10 cellular contexts compared by ENCODE assay signal in genomic region chr1:226627050-226627755, GRCh38.
DNase-seq lines count a peak whose midpoint lies in the region; ATAC-seq, FAIRE-seq and TF ChIP-seq lines count a peak whose summit lies in the region.
"Had no signal": no experiment of that assay in that cellular context is flagged by ENCODE, and none has a peak within 500 bp of the region (broad histone marks: within the 10 kb centered on the region; RNA-seq: fewer than 3 reads in every experiment).

No MANE protein-coding gene starts in this region.

- no peaks in the 10 kb centered on the region for H3K4me1 ChIP-seq in small intestine (ENCODE audit: control insufficient read depth in 2 of 2, insufficient read depth in 1 of 2, low read depth in 1 of 2, low read length in 1 of 2)

- H3K4me3 Mint-ChIP-seq in activated CD8-positive, alpha-beta memory T cell treated with anti-CD3 and anti-CD28 coated beads, Interleukin-2, amount 10 ng/mL, durations not matched to agents 7 days and 5 days, result no peak overlapping the region
- H3K4me3 Mint-ChIP-seq in chondrocyte (ENCODE audit: unreplicated experiment), result no peak overlapping the region
- H3K4me3 Mint-ChIP-seq in endothelial cell (ENCODE audit: unreplicated experiment), result no peak overlapping the region
- H3K4me3 Mint-ChIP-seq: H9 had no signal

- no peak for DNase-seq in activated CD8-positive, alpha-beta memory T cell treated with anti-CD3 and anti-CD28 coated beads, Interleukin-2, amount 10 ng/mL, durations not matched to agents 7 days and 5 days
- no peak for DNase-seq in activated CD8-positive, alpha-beta memory T cell treated with anti-CD3 and anti-CD28 coated beads, Interleukin-2, amount 50 U/mL, for 4 hours
- DNase-seq in GM12891 (ENCODE audit: insufficient read length, low spot score) (no peak), chondrocyte (ENCODE audit: low spot score) (peak; percentile 17), small intestine (peak; percentile 76), NCI-H1417 (lab: John Stamatoyannopoulos, UW) (no peak), endothelial cell (ENCODE audit: low spot score) (no peak)

- peaks cover 16% of the 10 kb centered on the region for H3K4me1 Mint-ChIP-seq in activated CD8-positive, alpha-beta memory T cell treated with anti-CD3 and anti-CD28 coated beads, Interleukin-2, amount 10 ng/mL, durations not matched to agents 7 days and 5 days
- peaks cover 9% of the 10 kb centered on the region for H3K4me1 Mint-ChIP-seq in chondrocyte (ENCODE audit: low read depth)
- peaks cover 8% of the 10 kb centered on the region for H3K4me1 Mint-ChIP-seq in endothelial cell (ENCODE audit: unreplicated experiment)

- H3K36me3 ChIP-seq in small intestine (ENCODE audit: control insufficient read depth in 2 of 2, insufficient read depth in 2 of 2, low read length in 2 of 2), result no peaks in the 10 kb centered on the region

- TF ChIP-seq CTCF in chondrocyte (IDR thresholded peaks at IDR 0.05), result no peak
- no peak for TF ChIP-seq CTCF in endothelial cell (IDR thresholded peaks at IDR 0.05; ENCODE audit: unreplicated experiment)

- peaks cover under 1% of the 10 kb centered on the region for H3K36me3 Mint-ChIP-seq in activated CD8-positive, alpha-beta memory T cell treated with anti-CD3 and anti-CD28 coated beads, Interleukin-2, amount 10 ng/mL, durations not matched to agents 7 days and 5 days
- no peaks in the 10 kb centered on the region for H3K36me3 Mint-ChIP-seq in chondrocyte (ENCODE audit: low read depth)
- peaks cover 30% of the 10 kb centered on the region for H3K36me3 Mint-ChIP-seq in endothelial cell (ENCODE audit: low read depth, unreplicated experiment)

- H3K27ac Mint-ChIP-seq in activated CD8-positive, alpha-beta memory T cell treated with anti-CD3 and anti-CD28 coated beads, Interleukin-2, amount 10 ng/mL, durations not matched to agents 7 days and 5 days, result no peak overlapping the region
- H3K27ac Mint-ChIP-seq in chondrocyte (ENCODE audit: unreplicated experiment) (no peak overlapping the region), endothelial cell (ENCODE audit: unreplicated experiment) (no peak overlapping the region)

- 51 to 82% (median 60%) methylated on average over 6 of the region's 6 CpGs for WGBS in small intestine, 3 donors

- H3K27me3 Mint-ChIP-seq in activated CD8-positive, alpha-beta memory T cell treated with anti-CD3 and anti-CD28 coated beads, Interleukin-2, amount 10 ng/mL, durations not matched to agents 7 days and 5 days, result peaks cover 3% of the 10 kb centered on the region
- no peaks in the 10 kb centered on the region for H3K27me3 Mint-ChIP-seq in chondrocyte (ENCODE audit: low read depth)
- H3K27me3 Mint-ChIP-seq in endothelial cell (ENCODE audit: unreplicated experiment), result peaks cover 22% of the 10 kb centered on the region

- TF ChIP-seq POLR2A in GM12891 (IDR thresholded peaks at IDR 0.05; ENCODE audit: low read depth, low read length), result no peak

- CTCF ChIA-PET in activated CD8-positive, alpha-beta memory T cell treated with anti-CD3 and anti-CD28 coated beads, Interleukin-2, amount 10 ng/mL, durations not matched to agents 7 days and 5 days (lab: Charles Lee), result interaction anchor here (0.6 to 2.5 kb wide), 38 partner anchors 8 to 915 kb away, joined by 3 to 28 read pairs (median 4); partner anchors contain the start of genes COQ8A and PARP1

- ATAC-seq in activated CD8-positive, alpha-beta memory T cell treated with anti-CD3 and anti-CD28 coated beads, Interleukin-2, amount 10 ng/mL, durations not matched to agents 7 days and 5 days, result peak; percentile 11
- ATAC-seq in HG03442 (IDR thresholded peaks at IDR 0.05; ENCODE audit: unreplicated experiment), result no peak

- no peaks in the 10 kb centered on the region for H3K27me3 ChIP-seq in small intestine (ENCODE audit: control insufficient read depth in 2 of 2, insufficient read depth in 2 of 2, low read length in 2 of 2)

- no peaks in the 10 kb centered on the region for H3K9me3 Mint-ChIP-seq in activated CD8-positive, alpha-beta memory T cell treated with anti-CD3 and anti-CD28 coated beads, Interleukin-2, amount 10 ng/mL, durations not matched to agents 7 days and 5 days (ENCODE audit: low read depth)
- H3K9me3 Mint-ChIP-seq in chondrocyte (ENCODE audit: low read depth) (peaks cover 3% of the 10 kb centered on the region), endothelial cell (ENCODE audit: unreplicated experiment) (no peaks in the 10 kb centered on the region)

- H3K27ac ChIP-seq in small intestine (ENCODE audit: low read depth in 1 of 2, low read length in 1 of 2), result no peak overlapping the region

- H3K9me3 ChIP-seq in small intestine (ENCODE audit: control insufficient read depth, low read depth), result no peaks in the 10 kb centered on the region

- FAIRE-seq in GM12891 (lab: Jason Lieb, UNC), result peak; percentile 57
- no peak for FAIRE-seq in small intestine (lab: Jason Lieb, UNC)

- no peak overlapping the region for H3K4me3 ChIP-seq in small intestine (ENCODE audit: low read depth in 1 of 2, low read length in 2 of 2)
- H3K4me3 ChIP-seq: lung had no signal

TF ChIP-seq in GM12891, 5 proteins besides CTCF, POLR2A, EP300 and RAD21:
- no peak for TF ChIP-seq POLR2AphosphoS5 (IDR thresholded peaks at IDR 0.05; ENCODE audit: low read depth, low read length)
- no peak for TF ChIP-seq TAF1 (IDR thresholded peaks at IDR 0.05; ENCODE audit: low read depth, low read length)
- no peak for TF ChIP-seq PAX5 (IDR thresholded peaks at IDR 0.05; ENCODE audit: insufficient read depth, low read length, severe bottlenecking)
- TF ChIP-seq POU2F2 (IDR thresholded peaks at IDR 0.05; ENCODE audit: low read depth, low read length), result no peak
- TF ChIP-seq SPI1 (IDR thresholded peaks at IDR 0.05; ENCODE audit: low read depth, low read length), result no peak
TF ChIP-seq in GM12891: peak in this region for 0.

Comparison
In these comparisons a context has a peak if more than half of its experiments do, and no peak if none do; other contexts are left out.
1. DNase-seq: peak in chondrocyte (single experiment) and small intestine (single experiment); none in activated CD8-positive, alpha-beta memory T cell treated with anti-CD3 and anti-CD28 coated beads, Interleukin-2, amount 10 ng/mL, durations not matched to agents 7 days and 5 days (single experiment), activated CD8-positive, alpha-beta memory T cell treated with anti-CD3 and anti-CD28 coated beads, Interleukin-2, amount 50 U/mL, for 4 hours (single experiment), GM12891 (single experiment), NCI-H1417 (0 of 3) and endothelial cell (single experiment).